26 cellular contexts compared by ENCODE assay signal in the genomic region with DNA sequence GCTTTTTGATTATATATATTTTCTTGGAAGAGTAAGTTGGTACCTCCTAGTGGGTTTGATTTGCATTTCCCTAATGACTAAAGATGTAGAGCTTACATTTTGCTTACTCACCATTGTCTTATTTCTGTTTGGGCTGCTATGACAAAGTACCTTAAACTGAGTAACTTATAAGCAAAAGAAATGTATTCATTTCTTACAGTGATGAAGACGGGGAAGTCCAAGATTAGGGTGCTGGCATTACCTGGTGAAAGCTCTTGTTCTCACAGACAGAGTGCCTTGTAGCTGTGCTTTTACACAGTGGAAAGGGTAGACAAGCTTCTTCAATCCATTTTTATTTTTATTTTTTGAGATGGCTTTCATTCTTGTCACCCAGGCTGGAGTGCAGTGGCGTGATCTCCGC.
"Had no signal": no experiment of that assay in that cellular context is flagged by ENCODE, and none has a peak within 500 bp of the region (broad histone marks: within the 10 kb centered on the region; RNA-seq: fewer than 3 reads in every experiment).

No MANE protein-coding gene starts in this region.

- H3K4me3 ChIP-seq: hepatocyte, left ventricle myocardium inferior, lung, mucosa of descending colon, pancreas, prostate gland, skin epidermis, stomach, testis, thyroid gland, transverse colon, upper lobe of left lung had no signal

- H3K9me3 ChIP-seq: left ventricle myocardium inferior, mucosa of descending colon, pancreas, prostate gland, testis, thyroid gland, transverse colon, upper lobe of left lung had no signal

- H3K4me3 Mint-ChIP-seq: naive thymus-derived CD4-positive, alpha-beta T cell; natural killer cell treated with Interleukin-12 subunit alpha and Interleukin-12 subunit beta and Interleukin-15 and Interleukin-18, amount 100 ng/mL, for 72 hours had no signal

- H2AFZ ChIP-seq: hepatocyte had no signal

- H3K27me3 ChIP-seq: hepatocyte, pancreas, stomach, testis, thyroid gland, transverse colon, upper lobe of left lung had no signal

- DNase-seq: islet precursor cell; left ventricle myocardium inferior; mesendoderm; midbrain; mucosa of descending colon; naive thymus-derived CD4-positive, alpha-beta T cell; pancreas; posterior cingulate gyrus; retina; right cardiac atrium; stimulated activated CD4-positive, alpha-beta T cell treated with anti-CD3 and anti-CD28 coated beads, Interleukin-12 subunit alpha, Interleukin-12 subunit beta, amount 100 ng/mL, for 4 hours; stimulated activated CD4-positive, alpha-beta T cell treated with anti-CD3 and anti-CD28 coated beads, Interleukin-15, amount 100 ng/mL, for 24 hours; stimulated activated CD4-positive, alpha-beta T cell treated with anti-CD3 and anti-CD28 coated beads, Interleukin-2, amount 100 ng/mL, for 24 hours; stimulated activated CD4-positive, alpha-beta T cell treated with anti-CD3 and anti-CD28 coated beads, Interleukin-4, amount 100 ng/mL, for 1 hour; stimulated activated naive CD4-positive, alpha-beta T cell; stomach; testis; thyroid gland; transverse colon; upper lobe of left lung had no signal

- H3K36me3 ChIP-seq: left ventricle myocardium inferior, pancreas, prostate gland, stomach, thyroid gland, transverse colon, upper lobe of left lung had no signal

- H3K36me3 Mint-ChIP-seq: naive thymus-derived CD4-positive, alpha-beta T cell; natural killer cell treated with Interleukin-12 subunit alpha and Interleukin-12 subunit beta and Interleukin-15 and Interleukin-18, amount 100 ng/mL, for 72 hours had no signal

- H3K79me2 ChIP-seq: hepatocyte had no signal

- H3K4me1 ChIP-seq: left ventricle myocardium inferior, pancreas, prostate gland, stomach, testis, thyroid gland, transverse colon, upper lobe of left lung had no signal

- H3K27ac ChIP-seq: hepatocyte, left ventricle myocardium inferior, pancreas, prostate gland, skin epidermis, stomach, testis, thyroid gland, transverse colon, upper lobe of left lung had no signal

- H3K27me3 Mint-ChIP-seq: naive thymus-derived CD4-positive, alpha-beta T cell; natural killer cell treated with Interleukin-12 subunit alpha and Interleukin-12 subunit beta and Interleukin-15 and Interleukin-18, amount 100 ng/mL, for 72 hours had no signal

- H3K4me2 ChIP-seq: hepatocyte had no signal

- H3K4me1 Mint-ChIP-seq: naive thymus-derived CD4-positive, alpha-beta T cell had no signal

- H3K27ac Mint-ChIP-seq: naive thymus-derived CD4-positive, alpha-beta T cell; natural killer cell treated with Interleukin-12 subunit alpha and Interleukin-12 subunit beta and Interleukin-15 and Interleukin-18, amount 100 ng/mL, for 72 hours had no signal

- ATAC-seq: mucosa of descending colon; naive thymus-derived CD4-positive, alpha-beta T cell; natural killer cell treated with Interleukin-12 subunit alpha and Interleukin-12 subunit beta and Interleukin-15 and Interleukin-18, amount 100 ng/mL, for 72 hours; pancreas; right cardiac atrium; sciatic nerve had no signal
